In genomic region chr7:74612015-74612829, GRCh38 we compare ENCODE assay signal across 9 cellular contexts. TPM values are rescaled to one million over a fixed set of nuclear protein-coding genes. Genes with fewer than 3 reads are reported as not detected.
DNase-seq lines count a peak whose midpoint lies in the region; TF ChIP-seq lines count a peak whose summit lies in the region.
"Had no signal": no experiment of that assay in that cellular context is flagged by ENCODE, and none has a peak within 500 bp of the region (broad histone marks: within the 10 kb centered on the region; RNA-seq: fewer than 3 reads in every experiment).

No MANE protein-coding gene starts in this region.

- CTCF ChIA-PET in activated naive CD4-positive, alpha-beta T cell treated with anti-CD3 and anti-CD28 coated beads, Interleukin-2, amount 10 ng/mL, durations not matched to agents 7 days and 5 days (lab: Charles Lee): no interaction called here

- H3K9ac ChIP-seq in GM23248: no peak overlapping the region
- H3K9ac ChIP-seq in parathyroid adenoma: no peak overlapping the region

- H3K9me3 Mint-ChIP-seq in activated naive CD4-positive, alpha-beta T cell treated with anti-CD3 and anti-CD28 coated beads, Interleukin-2, amount 10 ng/mL, durations not matched to agents 7 days and 5 days: no peaks in the 10 kb centered on the region

- H3K27ac ChIP-seq in GM23248 (no peak overlapping the region), esophagus squamous epithelium (peak overlapping the region; percentile 84 to 90 (median 86)), parathyroid adenoma (no peak overlapping the region)

- no peak overlapping the region for H2AFZ ChIP-seq in GM23248
- peak overlapping the region; percentile 38 for H2AFZ ChIP-seq in parathyroid adenoma

- H3K4me2 ChIP-seq in GM23248 (ENCODE audit: unreplicated experiment) (no peak overlapping the region), parathyroid adenoma (ENCODE audit: low read length) (no peak overlapping the region)

- H3K4me3 ChIP-seq in GM23248: no peak overlapping the region
- no peak overlapping the region for H3K4me3 ChIP-seq in esophagus squamous epithelium
- H3K4me3 ChIP-seq in parathyroid adenoma (ENCODE audit: low read depth, low read length): no peak overlapping the region
- H3K4me3 ChIP-seq: GM12878 had no signal

- H3K9me2 ChIP-seq in GM23248 (ENCODE audit: insufficient read depth): no peaks in the 10 kb centered on the region

- DNase-seq in GM23248: peak; percentile 29
- DNase-seq in esophagus squamous epithelium (lab: John Stamatoyannopoulos, UW): no peak
- DNase-seq in GF-D8 (lab: John Stamatoyannopoulos, UW): no peak
- no peak for DNase-seq in MV-4-11 (lab: John Stamatoyannopoulos, UW)
- DNase-seq in AG08395 (ENCODE audit: low spot score): no peak
- DNase-seq in activated naive CD4-positive, alpha-beta T cell treated with anti-CD3 and anti-CD28 coated beads, Interleukin-2, amount 10 ng/mL, durations not matched to agents 7 days and 5 days: no peak

- no peaks in the 10 kb centered on the region for H4K20me1 ChIP-seq in GM23248 (ENCODE audit: insufficient read depth)

- in situ Hi-C loops in GM23248 (cut with MboI): no loop called here

- H3K79me2 ChIP-seq in GM23248 (ENCODE audit: insufficient read depth) (no peaks in the 10 kb centered on the region), parathyroid adenoma (no peaks in the 10 kb centered on the region)

- WGBS in GM23248 (ENCODE audit: low coverage in 1 of 2, low lambda C conversion rate in 2 of 2, missing lambda C conversion rate in 2 of 2), 2 experiments: 75% methylated on average over 11 of the region's 11 CpGs
- 34 to 43% methylated on average over 8 to 11 of the region's 11 CpGs for WGBS in esophagus squamous epithelium, 2 donors

- peaks cover 35% of the 10 kb centered on the region for H3K27me3 Mint-ChIP-seq in activated naive CD4-positive, alpha-beta T cell treated with anti-CD3 and anti-CD28 coated beads, Interleukin-2, amount 10 ng/mL, durations not matched to agents 7 days and 5 days

- no peaks in the 10 kb centered on the region for H3K9me3 ChIP-seq in GM23248 (ENCODE audit: low read depth)
- H3K9me3 ChIP-seq in esophagus squamous epithelium: no peaks in the 10 kb centered on the region
- H3K9me3 ChIP-seq in parathyroid adenoma (ENCODE audit: control insufficient read depth, low read length): no peaks in the 10 kb centered on the region

- TF ChIP-seq CTCF in esophagus squamous epithelium (IDR thresholded peaks at IDR 0.05) (peak in 1 of 6 experiments; percentile 7), parathyroid adenoma (IDR thresholded peaks at IDR 0.05) (no peak)

- no peaks in the 10 kb centered on the region for H3F3A ChIP-seq in GM23248 (ENCODE audit: insufficient read depth)

- intact Hi-C loops in esophagus squamous epithelium (cut with DNase I): no loop called here

- H3K4me3 Mint-ChIP-seq in activated naive CD4-positive, alpha-beta T cell treated with anti-CD3 and anti-CD28 coated beads, Interleukin-2, amount 10 ng/mL, durations not matched to agents 7 days and 5 days: no peak overlapping the region

- no peaks in the 10 kb centered on the region for H3K27me3 ChIP-seq in GM23248 (replicated peaks; ENCODE audit: insufficient read depth)
- no peaks in the 10 kb centered on the region for H3K27me3 ChIP-seq in esophagus squamous epithelium
- no peaks in the 10 kb centered on the region for H3K27me3 ChIP-seq in parathyroid adenoma (ENCODE audit: control insufficient read depth, insufficient read depth, low read length)

- H3K4me1 ChIP-seq in GM23248 (ENCODE audit: insufficient read depth): no peaks in the 10 kb centered on the region
- H3K4me1 ChIP-seq in esophagus squamous epithelium: peaks cover 11 to 53% (median 12%) of the 10 kb centered on the region in 3 donors
- peaks cover 3% of the 10 kb centered on the region for H3K4me1 ChIP-seq in parathyroid adenoma

- no peaks in the 10 kb centered on the region for H3K36me3 Mint-ChIP-seq in activated naive CD4-positive, alpha-beta T cell treated with anti-CD3 and anti-CD28 coated beads, Interleukin-2, amount 10 ng/mL, durations not matched to agents 7 days and 5 days

- no peak for TF ChIP-seq POLR2A in esophagus squamous epithelium (IDR thresholded peaks at IDR 0.05)

- peaks cover 20% of the 10 kb centered on the region for H3K4me1 Mint-ChIP-seq in activated naive CD4-positive, alpha-beta T cell treated with anti-CD3 and anti-CD28 coated beads, Interleukin-2, amount 10 ng/mL, durations not matched to agents 7 days and 5 days

- H3K36me3 ChIP-seq in GM23248 (ENCODE audit: low read depth) (no peaks in the 10 kb centered on the region), esophagus squamous epithelium (no peaks in the 10 kb centered on the region), parathyroid adenoma (ENCODE audit: control insufficient read depth, insufficient read depth, low read length) (no peaks in the 10 kb centered on the region)

- no peak overlapping the region for H3K27ac Mint-ChIP-seq in activated naive CD4-positive, alpha-beta T cell treated with anti-CD3 and anti-CD28 coated beads, Interleukin-2, amount 10 ng/mL, durations not matched to agents 7 days and 5 days

TF ChIP-seq in PFSK-1, 5 proteins besides CTCF, POLR2A, EP300 and RAD21:
- TF ChIP-seq TAF1 (IDR thresholded peaks at IDR 0.05; ENCODE audit: borderline replicate concordance, insufficient read depth, low read length) (peak; percentile 1; the same call in 1 of the 2 replicates), SIN3A (IDR thresholded peaks at IDR 0.05; ENCODE audit: borderline replicate concordance, insufficient read depth, low read length) (no peak)

RNA-seq across cellular contexts. Expression of gene GTF2I, which starts 45.3 kb away (rescaled TPM):
- total RNA-seq in GM23248 (2014; rRNA removed; shearing (Covaris generic)): 76.0 and 80.2 TPM in 2 replicates
- 90.9 and 91.7 TPM in 2 replicates for polyA plus RNA-seq in GM23248 (2016; fragmentation: Nextera tagmentation; extraction: Ambion mirVana)
- 76.4 TPM for polyA plus RNA-seq in PFSK-1 (2012; ENCODE audit: insufficient read length, low read depth)
- total RNA-seq in esophagus squamous epithelium: 100 to 1,000 TPM; 104 to 146 (median 129) TPM

Comparison
In these comparisons a context has a peak if more than half of its experiments do, and no peak if none do; other contexts are left out.
1. H3K27ac ChIP-seq: peak in esophagus squamous epithelium (4 of 4); none in GM23248 (single experiment) and parathyroid adenoma (single experiment).